ENCODE assay signal across 7 cellular contexts in the genomic region with DNA sequence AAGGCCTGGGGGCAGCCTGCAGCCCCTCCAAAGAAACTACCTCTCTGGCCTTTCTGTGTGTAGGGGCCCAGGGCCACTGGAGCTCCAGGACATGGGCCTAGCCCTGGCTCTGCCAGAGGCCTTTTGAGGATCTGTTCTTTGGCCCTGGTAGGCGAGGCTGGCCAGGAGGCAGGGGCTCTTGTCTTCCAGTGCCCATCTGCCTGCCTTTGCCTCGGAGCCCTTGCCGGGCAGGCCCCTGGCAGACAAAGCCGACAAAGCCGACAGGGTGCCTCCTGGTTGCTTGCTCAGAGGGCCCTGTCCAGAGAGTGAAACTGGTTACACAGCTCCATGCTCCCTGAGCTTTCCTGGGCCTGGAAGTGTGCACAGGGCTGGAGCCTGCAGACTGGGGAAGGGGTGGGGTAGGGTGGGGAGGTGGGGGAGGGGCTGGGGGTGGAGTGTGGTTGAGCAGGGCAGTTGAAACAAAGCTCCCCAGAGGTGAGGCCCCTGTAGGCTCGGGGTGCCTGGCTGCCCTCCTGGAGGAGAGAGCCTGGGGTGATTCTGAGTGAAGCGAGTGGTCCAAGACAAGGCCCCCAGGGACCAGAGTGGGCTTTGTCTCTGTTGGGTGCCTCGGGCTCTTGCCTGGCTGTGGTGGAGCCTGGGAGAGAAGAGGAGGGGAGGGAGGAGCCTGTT. TPM values are rescaled to one million over a fixed set of nuclear protein-coding genes. Genes with fewer than 3 reads are reported as not detected.
DNase-seq lines count a peak whose midpoint lies in the region; TF ChIP-seq lines count a peak whose summit lies in the region.

No MANE protein-coding gene starts in this region.

- no peaks in the 10 kb centered on the region for H3K27me3 Mint-ChIP-seq in activated T-helper 2 cell treated with anti-CD3 and anti-CD28 coated beads, Interferon-gamma antibody, Interleukin-2, Interleukin-4, amounts not matched to agents 10 μg/mL and 5 μg/mL and 100 μg/mL, durations not matched to agents 14 hours and 24 hours and 36 hours (ENCODE audit: low read depth)
- H3K27me3 Mint-ChIP-seq in glutamatergic neuron (ENCODE audit: unreplicated experiment) (peaks cover 15% of the 10 kb centered on the region), osteocyte (ENCODE audit: unreplicated experiment) (no peaks in the 10 kb centered on the region)

- intact Hi-C loops in activated T-helper 2 cell treated with anti-CD3 and anti-CD28 coated beads, Interferon-gamma antibody, Interleukin-2, Interleukin-4, amounts not matched to agents 10 μg/mL and 5 μg/mL and 100 μg/mL, durations not matched to agents 14 hours and 24 hours and 36 hours (cut with micrococcal nuclease), result loop anchor here (1.0 to 2.0 kb wide), 4 partner anchors 273 to 470 kb away; no protein-coding TSS in a partner anchor

- peaks cover 37% of the 10 kb centered on the region for H3K4me1 Mint-ChIP-seq in activated T-helper 2 cell treated with anti-CD3 and anti-CD28 coated beads, Interferon-gamma antibody, Interleukin-2, Interleukin-4, amounts not matched to agents 10 μg/mL and 5 μg/mL and 100 μg/mL, durations not matched to agents 14 hours and 24 hours and 36 hours (ENCODE audit: low read depth)
- peaks cover 48% of the 10 kb centered on the region for H3K4me1 Mint-ChIP-seq in glutamatergic neuron (ENCODE audit: low read depth, unreplicated experiment)
- peaks cover 75% of the 10 kb centered on the region for H3K4me1 Mint-ChIP-seq in osteocyte (ENCODE audit: unreplicated experiment)

- DNase-seq in HEK293T (ENCODE audit: extremely low spot score) (no peak), NCI-H1436 treated with DMSO at 0.1 percent for 48 hours (lab: John Stamatoyannopoulos, UW) (peak; percentile 31), glutamatergic neuron (peak; percentile 66), osteocyte (ENCODE audit: extremely low spot score, unreplicated experiment) (no peak), pons (ENCODE audit: low spot score) (no peak)
- DNase-seq in activated T-helper 2 cell treated with anti-CD3 and anti-CD28 coated beads, Interferon-gamma antibody, Interleukin-2, Interleukin-4, amounts not matched to agents 10 μg/mL and 5 μg/mL and 100 μg/mL, durations not matched to agents 14 hours and 24 hours and 36 hours (ENCODE audit: low spot score), result no peak

- POLR2A ChIA-PET in HEK293T (lab: Yijun Ruan, JAX), result interaction anchor here (0.7 to 2.6 kb wide), 8 partner anchors 14 to 498 kb away, joined by 3 to 26 read pairs (median 6); a partner anchor contains a TSS

- peak overlapping the region; percentile 86 for H3K4me3 Mint-ChIP-seq in activated T-helper 2 cell treated with anti-CD3 and anti-CD28 coated beads, Interferon-gamma antibody, Interleukin-2, Interleukin-4, amounts not matched to agents 10 μg/mL and 5 μg/mL and 100 μg/mL, durations not matched to agents 14 hours and 24 hours and 36 hours (ENCODE audit: low read depth)
- H3K4me3 Mint-ChIP-seq in glutamatergic neuron (ENCODE audit: unreplicated experiment) (peak overlapping the region; percentile 79), osteocyte (ENCODE audit: unreplicated experiment) (peak overlapping the region; percentile 74)

- H3K36me3 Mint-ChIP-seq in activated T-helper 2 cell treated with anti-CD3 and anti-CD28 coated beads, Interferon-gamma antibody, Interleukin-2, Interleukin-4, amounts not matched to agents 10 μg/mL and 5 μg/mL and 100 μg/mL, durations not matched to agents 14 hours and 24 hours and 36 hours (ENCODE audit: low read depth), result peaks cover 24% of the 10 kb centered on the region
- no peaks in the 10 kb centered on the region for H3K36me3 Mint-ChIP-seq in glutamatergic neuron (ENCODE audit: unreplicated experiment)
- H3K36me3 Mint-ChIP-seq in osteocyte (ENCODE audit: unreplicated experiment), result peaks cover 7% of the 10 kb centered on the region

- no peak for TF ChIP-seq CTCF in glutamatergic neuron (IDR thresholded peaks at IDR 0.05; ENCODE audit: partially characterized antibody, unreplicated experiment)
- TF ChIP-seq CTCF in osteocyte (IDR thresholded peaks at IDR 0.05), result no peak

- peak; percentile 4 for TF ChIP-seq POLR2A in GM15510 (IDR thresholded peaks at IDR 0.05; ENCODE audit: borderline replicate concordance, extremely low read depth, insufficient read length)

- CTCF ChIA-PET in HEK293T (lab: Yijun Ruan, JAX), result interaction anchor here (0.6 to 1.5 kb wide), 8 partner anchors 9 to 484 kb away, joined by 3 to 14 read pairs (median 4); no protein-coding TSS in a partner anchor

- H3K27ac Mint-ChIP-seq in activated T-helper 2 cell treated with anti-CD3 and anti-CD28 coated beads, Interferon-gamma antibody, Interleukin-2, Interleukin-4, amounts not matched to agents 10 μg/mL and 5 μg/mL and 100 μg/mL, durations not matched to agents 14 hours and 24 hours and 36 hours, result peak overlapping the region; percentile 97
- H3K27ac Mint-ChIP-seq in glutamatergic neuron (ENCODE audit: unreplicated experiment) (peak overlapping the region; percentile 96), osteocyte (ENCODE audit: unreplicated experiment) (peak overlapping the region; percentile 100)

- no peaks in the 10 kb centered on the region for H3K9me3 Mint-ChIP-seq in activated T-helper 2 cell treated with anti-CD3 and anti-CD28 coated beads, Interferon-gamma antibody, Interleukin-2, Interleukin-4, amounts not matched to agents 10 μg/mL and 5 μg/mL and 100 μg/mL, durations not matched to agents 14 hours and 24 hours and 36 hours
- H3K9me3 Mint-ChIP-seq in glutamatergic neuron (ENCODE audit: unreplicated experiment) (peaks cover 13% of the 10 kb centered on the region), osteocyte (ENCODE audit: unreplicated experiment) (no peaks in the 10 kb centered on the region)

TF ChIP-seq in HEK293T, 16 proteins besides CTCF, POLR2A, EP300 and RAD21:
- TF ChIP-seq LEF1 (IDR thresholded peaks at IDR 0.05; ENCODE audit: borderline replicate concordance) (no peak), ZNF384 (IDR thresholded peaks at IDR 0.05) (no peak), HDGF (IDR thresholded peaks at IDR 0.05; ENCODE audit: borderline replicate concordance) (0 out of 2 replicates have a peak, but pooled peaks have one; percentile 64), L3MBTL2 (conservative IDR thresholded peaks at IDR 0.05) (no peak), CTBP1 (IDR thresholded peaks at IDR 0.05; ENCODE audit: borderline replicate concordance) (no peak), FOXK2 (IDR thresholded peaks at IDR 0.05) (no peak), BHLHE40 (IDR thresholded peaks at IDR 0.05; ENCODE audit: borderline replicate concordance) (no peak), ELF4 (IDR thresholded peaks at IDR 0.05) (no peak), SUZ12 (IDR thresholded peaks at IDR 0.05) (no peak)
TF ChIP-seq in HEK293T: peak in this region for 1.

RNA-seq across cellular contexts. Expression of a gene that starts 29.3 kb away (rescaled TPM):
- total RNA-seq in activated T-helper 2 cell treated with anti-CD3 and anti-CD28 coated beads, Interferon-gamma antibody, Interleukin-2, Interleukin-4, amounts not matched to agents 10 μg/mL and 5 μg/mL and 100 μg/mL, durations not matched to agents 14 hours and 24 hours and 36 hours, result 106 and 112 TPM in 2 replicates
- total RNA-seq in glutamatergic neuron (ENCODE audit: unreplicated experiment) (166 TPM), osteocyte (140 and 150 TPM in 2 replicates)

RNA-seq across cellular contexts. Expression of a gene that starts 29.9 kb away (rescaled TPM):
- total RNA-seq in activated T-helper 2 cell treated with anti-CD3 and anti-CD28 coated beads, Interferon-gamma antibody, Interleukin-2, Interleukin-4, amounts not matched to agents 10 μg/mL and 5 μg/mL and 100 μg/mL, durations not matched to agents 14 hours and 24 hours and 36 hours, result 13.6 and 14.3 TPM in 2 replicates
- total RNA-seq in glutamatergic neuron (ENCODE audit: unreplicated experiment) (95.8 TPM), osteocyte (55.1 and 55.5 TPM in 2 replicates)

RNA-seq across cellular contexts. Expression of a gene that starts 37.5 kb away (rescaled TPM):
- 8.6 and 9.3 TPM in 2 replicates for total RNA-seq in activated T-helper 2 cell treated with anti-CD3 and anti-CD28 coated beads, Interferon-gamma antibody, Interleukin-2, Interleukin-4, amounts not matched to agents 10 μg/mL and 5 μg/mL and 100 μg/mL, durations not matched to agents 14 hours and 24 hours and 36 hours
- total RNA-seq in glutamatergic neuron (ENCODE audit: unreplicated experiment) (36.0 TPM), osteocyte (60.8 and 63.0 TPM in 2 replicates)

RNA-seq across cellular contexts. Expression of a gene that starts 59.6 kb away (rescaled TPM):
- total RNA-seq in activated T-helper 2 cell treated with anti-CD3 and anti-CD28 coated beads, Interferon-gamma antibody, Interleukin-2, Interleukin-4, amounts not matched to agents 10 μg/mL and 5 μg/mL and 100 μg/mL, durations not matched to agents 14 hours and 24 hours and 36 hours, result 20.2 and 22.9 TPM in 2 replicates
- total RNA-seq in glutamatergic neuron (ENCODE audit: unreplicated experiment), result 44.2 TPM
- total RNA-seq in osteocyte, result 13.3 and 19.3 TPM in 2 replicates

Comparison
In these comparisons a context has a peak if more than half of its experiments do, and no peak if none do; other contexts are left out.
1. DNase-seq: peak in NCI-H1436 treated with DMSO at 0.1 percent for 48 hours (single experiment) and glutamatergic neuron (single experiment); none in HEK293T (single experiment), activated T-helper 2 cell treated with anti-CD3 and anti-CD28 coated beads, Interferon-gamma antibody, Interleukin-2, Interleukin-4, amounts not matched to agents 10 μg/mL and 5 μg/mL and 100 μg/mL, durations not matched to agents 14 hours and 24 hours and 36 hours (single experiment), osteocyte (single experiment) and pons (single experiment).
2. Peak in every context shown above with its lines, with median percentiles within 50 percentile points of each other: H3K27ac Mint-ChIP-seq and H3K4me3 Mint-ChIP-seq.